Comparison of ENCODE assay signal across 1 cellular context in the genomic region with DNA sequence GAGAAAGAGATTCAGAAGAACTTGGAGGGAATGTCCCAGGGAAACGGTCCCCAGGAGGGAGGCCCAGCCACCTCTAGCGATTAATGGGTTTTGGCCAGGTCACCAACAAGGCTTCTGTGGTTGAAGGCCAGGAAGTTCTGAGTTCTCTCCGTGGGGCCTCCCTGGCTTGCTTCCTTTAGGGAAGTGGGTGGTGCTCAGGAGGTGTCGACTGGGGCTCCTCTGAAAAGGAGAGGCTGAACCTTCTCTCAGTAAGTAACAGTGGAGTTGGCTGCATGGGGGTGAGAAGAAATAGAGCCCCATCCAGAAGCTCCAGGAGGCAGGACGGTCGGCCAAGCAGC.
TF ChIP-seq lines count a peak whose summit lies in the region.

No MANE protein-coding gene starts in this region.

TF ChIP-seq in H1, 55 proteins besides CTCF, POLR2A, EP300 and RAD21 (continued from another document):
- TF ChIP-seq SAP30 (IDR thresholded peaks at IDR 0.05; ENCODE audit: insufficient read depth, insufficient replicate concordance, low read length) = no peak
- no peak for TF ChIP-seq CTBP2 (IDR thresholded peaks at IDR 0.05; ENCODE audit: borderline replicate concordance, insufficient read depth, insufficient read length, low read length)
- no peak for TF ChIP-seq SUZ12 (IDR thresholded peaks at IDR 0.05; ENCODE audit: low read length)
- no peak for TF ChIP-seq BRCA1 (IDR thresholded peaks at IDR 0.05; ENCODE audit: low read depth, low read length)
- TF ChIP-seq CEBPB (IDR thresholded peaks at IDR 0.05; ENCODE audit: low read depth, low read length) = no peak
- no peak for TF ChIP-seq TEAD4 (IDR thresholded peaks at IDR 0.05; ENCODE audit: low read depth, low read length)
- TF ChIP-seq SIN3A (conservative IDR thresholded peaks at IDR 0.05 in 1 of 2, IDR thresholded peaks at IDR 0.05 in 1 of 2; ENCODE audit: low read depth in 1 of 2, low read length in 2 of 2) = no peak
- TF ChIP-seq CBX8 (IDR thresholded peaks at IDR 0.05; ENCODE audit: borderline replicate concordance, low read depth, low read length) = no peak
- TF ChIP-seq BACH1 (IDR thresholded peaks at IDR 0.05; ENCODE audit: low read length) = no peak
- TF ChIP-seq EZH2 (IDR thresholded peaks at IDR 0.05; ENCODE audit: low read depth, low read length, severe bottlenecking) = no peak
